In genomic region chr13:58587183-58587582, GRCh38 we compare ENCODE assay signal across 11 cellular contexts.
DNase-seq lines count a peak whose midpoint lies in the region; ATAC-seq and TF ChIP-seq lines count a peak whose summit lies in the region.
"Had no signal": no experiment of that assay in that cellular context is flagged by ENCODE, and none has a peak within 500 bp of the region (broad histone marks: within the 10 kb centered on the region; RNA-seq: fewer than 3 reads in every experiment).

No MANE protein-coding gene starts in this region.

- DNase-seq in SKM-1 (lab: John Stamatoyannopoulos, UW; ENCODE audit: unreplicated experiment) (peak; percentile 44), HFFc6 (no peak), NCI-H2029 (lab: John Stamatoyannopoulos, UW) (no peak), dedifferentiated amniotic fluid mesenchymal stem cell (ENCODE audit: extremely low spot score) (no peak), Ammon's horn (ENCODE audit: low spot score) (no peak)
- DNase-seq: DMS 273 treated with DMSO at 0.1 percent for 48 hours, NCI-H2029 treated with DMSO at 0.1 percent for 48 hours had no signal

- no peaks in the 10 kb centered on the region; the same call in 1 of the 2 replicates for H3K27me3 Mint-ChIP-seq in HFFc6 (ENCODE audit: insufficient read depth)
- H3K27me3 Mint-ChIP-seq: activated T-helper 17 cell treated with anti-CD3 and anti-CD28 coated beads, Interleukin-2, amount 50 U/mL, for 72 hours had no signal

- TF ChIP-seq CTCF in HFFc6 (IDR thresholded peaks at IDR 0.05), result no peak

- H3K4me1 Mint-ChIP-seq in HFFc6 (ENCODE audit: low read depth), result no peaks in the 10 kb centered on the region
- H3K4me1 Mint-ChIP-seq: activated T-helper 17 cell treated with anti-CD3 and anti-CD28 coated beads, Interleukin-2, amount 50 U/mL, for 72 hours had no signal

- ATAC-seq in GM18867 (IDR thresholded peaks at IDR 0.05; ENCODE audit: unreplicated experiment) (peak; percentile 95), GM21619 (IDR thresholded peaks at IDR 0.05; ENCODE audit: unreplicated experiment) (peak; percentile 97), HG03196 (IDR thresholded peaks at IDR 0.05; ENCODE audit: unreplicated experiment) (peak; percentile 95)
- ATAC-seq: activated T-helper 17 cell treated with anti-CD3 and anti-CD28 coated beads, Interleukin-2, amount 50 U/mL, for 72 hours had no signal

- no peaks in the 10 kb centered on the region; the same call in 1 of the 2 replicates for H3K36me3 Mint-ChIP-seq in HFFc6 (ENCODE audit: low read depth)

- H3K27ac Mint-ChIP-seq in HFFc6, result no peak overlapping the region
- H3K27ac Mint-ChIP-seq: activated T-helper 17 cell treated with anti-CD3 and anti-CD28 coated beads, Interleukin-2, amount 50 U/mL, for 72 hours had no signal

- peaks cover 31% of the 10 kb centered on the region for H3K9me3 Mint-ChIP-seq in HFFc6

- no peak overlapping the region for H3K4me3 Mint-ChIP-seq in HFFc6
- H3K4me3 Mint-ChIP-seq: activated T-helper 17 cell treated with anti-CD3 and anti-CD28 coated beads, Interleukin-2, amount 50 U/mL, for 72 hours had no signal
